Comparison of ENCODE assay signal across 8 cellular contexts in genomic region chr7:22356010-22356854, GRCh38. TPM values are rescaled to one million over a fixed set of nuclear protein-coding genes. Genes with fewer than 3 reads are reported as not detected.
A peak's percentile ranks its signal among the peaks of the same experiment; 100 is the strongest.
DNase-seq lines count a peak whose midpoint lies in the region; ATAC-seq and TF ChIP-seq lines count a peak whose summit lies in the region.

No MANE protein-coding gene starts in this region.

- POLR2A ChIA-PET in HEK293T (lab: Yijun Ruan, JAX): interaction anchor here (1.1 kb wide), 1 partner anchor 10 kb away, joined by 4 read pairs; no protein-coding TSS in a partner anchor

- peak overlapping the region; percentile 86 for H3K4me2 ChIP-seq in skeletal muscle satellite cell (ENCODE audit: low read length)

- CTCF ChIA-PET in HEK293T (lab: Yijun Ruan, JAX): no interaction called here

- no peaks in the 10 kb centered on the region for H3K27me3 ChIP-seq in right cardiac atrium (ENCODE audit: control insufficient read depth, insufficient read depth)
- H3K27me3 ChIP-seq in skeletal muscle satellite cell (ENCODE audit: control insufficient read depth, insufficient read depth, low read length): peaks cover 14% of the 10 kb centered on the region

- peak; percentile 21 to 42 for ATAC-seq in right cardiac atrium

- H3K9me3 ChIP-seq in right cardiac atrium (ENCODE audit: control insufficient read depth, low read length): no peaks in the 10 kb centered on the region
- peaks cover 7% of the 10 kb centered on the region for H3K9me3 ChIP-seq in skeletal muscle satellite cell (replicated peaks; ENCODE audit: low read length)

- H3K9ac ChIP-seq in skeletal muscle satellite cell (ENCODE audit: low read depth, low read length): no peak overlapping the region

- peak; percentile 9 for DNase-seq in NCI-H2227 (lab: John Stamatoyannopoulos, UW; ENCODE audit: unreplicated experiment)
- DNase-seq in NCI-H2227 treated with DMSO at 0.1 percent for 48 hours (lab: John Stamatoyannopoulos, UW): no peak
- peak; percentile 36 for DNase-seq in HEK293T (ENCODE audit: extremely low spot score)
- peak; percentile 35 for DNase-seq in SK-N-DZ (ENCODE audit: low spot score)
- peak in 2 of 3 donors; percentile 40 to 58 for DNase-seq in right cardiac atrium
- DNase-seq in GF-D8 (lab: John Stamatoyannopoulos, UW): no peak
- no peak for DNase-seq in activated CD4-positive, alpha-beta T cell treated with anti-CD3 and anti-CD28 coated beads for 4 hours

- H3K27ac ChIP-seq in right cardiac atrium (ENCODE audit: low read length): no peak overlapping the region

- no peaks in the 10 kb centered on the region for H3K36me3 ChIP-seq in skeletal muscle satellite cell (ENCODE audit: insufficient read depth, low read length)

- no peaks in the 10 kb centered on the region for H3K4me1 ChIP-seq in right cardiac atrium (ENCODE audit: control insufficient read depth, insufficient read depth, low read length)
- H3K4me1 ChIP-seq in skeletal muscle satellite cell (ENCODE audit: control insufficient read depth, insufficient read depth, low read length): peaks cover 5% of the 10 kb centered on the region

- 11% methylated on average over 46 of the region's 46 CpGs for WGBS in right cardiac atrium

- intact Hi-C loops in right cardiac atrium (cut with DNase I): loop anchor here in 1 of 4 donors (10.0 kb wide), 1 partner anchor 89 kb away; no protein-coding TSS in a partner anchor

- H3K4me3 ChIP-seq in right cardiac atrium (ENCODE audit: low read length) (peak overlapping the region; percentile 82), skeletal muscle satellite cell (ENCODE audit: low read length) (peak overlapping the region; percentile 69)

TF ChIP-seq in HEK293T, 16 proteins besides CTCF, POLR2A, EP300 and RAD21:
- TF ChIP-seq L3MBTL2 (conservative IDR thresholded peaks at IDR 0.05): 0 out of 2 replicates have a peak, but pooled peaks have one; percentile 28
- TF ChIP-seq FOXM1 (IDR thresholded peaks at IDR 0.05; ENCODE audit: borderline replicate concordance): no peak
- no peak for TF ChIP-seq ARNT (IDR thresholded peaks at IDR 0.05)
- TF ChIP-seq FOXK2 (IDR thresholded peaks at IDR 0.05): no peak
TF ChIP-seq in HEK293T: peak in this region for 1.

RNA-seq across cellular contexts. Expression of gene RAPGEF5, which starts 0.7 kb away (rescaled TPM):
- polyA plus RNA-seq in SK-N-DZ (2014; cell fraction: cytosol; rRNA removed): 5.6 and 9.2 TPM in 2 replicates
- polyA plus RNA-seq in SK-N-DZ (2014; cell fraction: nucleus; rRNA removed): 5.9 and 9.2 TPM in 2 replicates
- 10 to 100 TPM; 21.7 to 30.8 (median 28.2) TPM for total RNA-seq in right cardiac atrium
- 8.7 TPM for polyA plus RNA-seq in right cardiac atrium
- total RNA-seq in skeletal muscle satellite cell (2012; rRNA removed): 1.5 TPM in 2 replicates

Comparison
In these comparisons a context has a peak if more than half of its experiments do, and no peak if none do; other contexts are left out.
1. DNase-seq: peak in NCI-H2227 (single experiment), HEK293T (single experiment), SK-N-DZ (single experiment) and right cardiac atrium (2 of 3); none in NCI-H2227 treated with DMSO at 0.1 percent for 48 hours (single experiment), GF-D8 (single experiment) and activated CD4-positive, alpha-beta T cell treated with anti-CD3 and anti-CD28 coated beads for 4 hours (0 of 2).